In the genomic region with DNA sequence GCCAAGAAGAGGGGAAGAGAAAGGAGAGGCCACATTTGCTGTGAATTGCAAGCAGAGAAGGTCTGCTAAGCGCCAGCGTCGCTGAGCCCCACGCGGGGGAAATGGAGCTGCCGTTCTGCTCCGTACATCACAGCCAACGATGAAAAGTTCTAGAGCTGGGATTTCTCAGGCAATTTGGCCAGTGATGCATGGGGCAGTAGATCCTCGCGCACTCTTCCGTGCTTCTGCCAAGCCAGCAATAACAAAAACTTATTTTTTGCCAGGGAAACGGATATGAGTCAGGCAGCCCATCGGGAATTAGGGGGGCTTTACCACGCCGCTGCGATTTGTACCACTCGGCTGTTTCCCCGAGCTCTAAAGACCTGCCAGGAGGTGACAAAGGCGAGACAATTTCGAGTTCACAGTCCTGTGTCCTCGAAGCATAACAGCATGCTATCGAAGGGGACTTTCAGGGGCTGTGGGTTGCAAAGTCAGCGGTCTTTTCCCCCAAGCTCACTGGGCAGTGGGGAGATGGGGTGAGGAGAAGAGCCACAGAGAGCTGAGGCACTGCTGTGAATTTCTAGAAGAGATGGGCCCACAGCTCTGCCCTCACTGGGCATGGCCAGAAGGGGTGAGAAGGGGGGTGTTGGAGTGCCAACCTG, we compare ENCODE assay signal across 12 cellular contexts. TPM values are rescaled to one million over a fixed set of nuclear protein-coding genes. Genes with fewer than 3 reads are reported as not detected.
DNase-seq lines count a peak whose midpoint lies in the region; ATAC-seq, FAIRE-seq and TF ChIP-seq lines count a peak whose summit lies in the region.
"Had no signal": no experiment of that assay in that cellular context is flagged by ENCODE, and none has a peak within 500 bp of the region (broad histone marks: within the 10 kb centered on the region; RNA-seq: fewer than 3 reads in every experiment).

No MANE protein-coding gene starts in this region.

- ATAC-seq in aorta (ENCODE audit: low FRiP score) (peak; percentile 37), GM21381 (IDR thresholded peaks at IDR 0.05; ENCODE audit: unreplicated experiment) (no peak)

- no peak overlapping the region for H3K18ac ChIP-seq in mesenchymal stem cell (ENCODE audit: low read depth in 1 of 2, low read length in 2 of 2)

- no peaks in the 10 kb centered on the region for H3K79me2 ChIP-seq in endothelial cell of umbilical vein (ENCODE audit: control insufficient read depth, insufficient read depth, low read length)

- peak overlapping the region; percentile 36 for H4K91ac ChIP-seq in mesenchymal stem cell (ENCODE audit: low read length)

- POLR2A ChIA-PET in endothelial cell of umbilical vein (lab: Charles Lee): interaction anchor here (0.7 kb wide), 1 partner anchor 912 kb away, joined by 5 read pairs; no protein-coding TSS in a partner anchor

- H3K14ac ChIP-seq in mesenchymal stem cell (ENCODE audit: low read length in 2 of 2): no peak overlapping the region

- no TSS peak for BruUV-seq in endothelial cell of umbilical vein (replicated peaks; lab: Mats Ljungman, UMichigan)

- 88% methylated on average over 23 of the region's 23 CpGs for WGBS in mesenchymal stem cell
- WGBS in aorta, 2 donors: 4 to 11% methylated on average over 23 of the region's 23 CpGs

- TF ChIP-seq POLR2A in endothelial cell of umbilical vein (IDR thresholded peaks at IDR 0.05; ENCODE audit: low read depth, low read length): no peak

- H3K9ac ChIP-seq in endothelial cell of umbilical vein (replicated peaks; ENCODE audit: extremely low read depth, insufficient read depth, low read length): no peak overlapping the region
- peak overlapping the region; percentile 44 for H3K9ac ChIP-seq in mesenchymal stem cell (ENCODE audit: low read length)

- peak overlapping the region in 1 of 2 experiments; percentile 81 for H3K4ac ChIP-seq in mesenchymal stem cell (ENCODE audit: low read depth in 1 of 2, low read length in 2 of 2)

- FAIRE-seq in endothelial cell of umbilical vein (lab: Jason Lieb, UNC): no peak

- peaks cover 13% of the 10 kb centered on the region for H3K4me1 ChIP-seq in endothelial cell of umbilical vein (ENCODE audit: control insufficient read depth, extremely low read depth, insufficient read depth, low read length)
- peaks cover 8% of the 10 kb centered on the region for H3K4me1 ChIP-seq in mesenchymal stem cell (ENCODE audit: control insufficient read depth, insufficient read depth, low read depth, low read length)
- H3K4me1 ChIP-seq in aorta (ENCODE audit: control insufficient read depth in 1 of 2, insufficient read depth in 2 of 2, low read length in 2 of 2): peaks cover 0 to 1% of the 10 kb centered on the region in 2 donors

- H3K9me1 ChIP-seq in endothelial cell of umbilical vein (replicated peaks; ENCODE audit: control insufficient read depth, extremely low read depth, insufficient read depth, low read length): no peaks in the 10 kb centered on the region

- no peak overlapping the region for H2BK5ac ChIP-seq in mesenchymal stem cell (ENCODE audit: low read depth, low read length, poor library complexity, severe bottlenecking)

- no peak overlapping the region for H2BK120ac ChIP-seq in mesenchymal stem cell (ENCODE audit: low read depth, low read length)

- TF ChIP-seq CTCF in endothelial cell of umbilical vein (IDR thresholded peaks at IDR 0.05; ENCODE audit: extremely low read depth in 1 of 2, insufficient read depth in 1 of 2, low read depth in 1 of 2, low read length in 2 of 2): no peak

- peak; percentile 14 for DNase-seq in activated effector memory CD4-positive, alpha-beta T cell treated with anti-CD3 and anti-CD28 coated beads, Interleukin-2, amount 50 U/mL, for 16 hours
- no peak for DNase-seq in activated effector memory CD4-positive, alpha-beta T cell treated with Interleukin-2 at 50 U/mL for 16 hours
- DNase-seq in endothelial cell of umbilical vein (ENCODE audit: low read depth, low spot score) (peak; percentile 61), mesenchymal stem cell (peak; percentile 18), aorta (peak in 1 of 2 donors; percentile 48), NCI-H1930 (lab: John Stamatoyannopoulos, UW) (no peak)
- DNase-seq in stimulated activated CD8-positive, alpha-beta memory T cell treated with anti-CD3 and anti-CD28 coated beads, Interleukin-4, amount 100 ng/mL, for 48 hours: no peak
- DNase-seq: activated CD8-positive, alpha-beta memory T cell treated with anti-CD3 and anti-CD28 coated beads for 24 hours; DMS53; NCI-H2107; stimulated activated CD4-positive, alpha-beta T cell treated with anti-CD3 and anti-CD28 coated beads, Interleukin-4, amount 100 ng/mL, for 1 hour had no signal

- H2BK15ac ChIP-seq in mesenchymal stem cell (ENCODE audit: low read depth, poor library complexity, severe bottlenecking): peak overlapping the region; percentile 13

- H3K9me3 ChIP-seq in endothelial cell of umbilical vein (replicated peaks; ENCODE audit: control insufficient read depth, insufficient read depth, low read length): no peaks in the 10 kb centered on the region
- H3K9me3 ChIP-seq in mesenchymal stem cell (ENCODE audit: control insufficient read depth, low read length): no peaks in the 10 kb centered on the region
- H3K9me3 ChIP-seq in aorta (ENCODE audit: control insufficient read depth, low read length): no peaks in the 10 kb centered on the region

- peaks cover 0 to 3% of the 10 kb centered on the region in 2 experiments for H3K27me3 ChIP-seq in endothelial cell of umbilical vein (ENCODE audit: control insufficient read depth in 2 of 2, insufficient read depth in 2 of 2, low read length in 2 of 2)
- peaks cover 10 to 21% of the 10 kb centered on the region in 2 experiments for H3K27me3 ChIP-seq in mesenchymal stem cell (ENCODE audit: control insufficient read depth in 1 of 2, insufficient read depth in 1 of 2, low read length in 2 of 2)
- no peaks in the 10 kb centered on the region for H3K27me3 ChIP-seq in aorta (ENCODE audit: control insufficient read depth in 1 of 2, insufficient read depth in 2 of 2, low read length in 1 of 2)

- H2AFZ ChIP-seq in endothelial cell of umbilical vein (ENCODE audit: low read depth, low read length) (peak overlapping the region; percentile 15), mesenchymal stem cell (ENCODE audit: low read depth, low read length) (no peak overlapping the region)

- no peak overlapping the region for H2AK5ac ChIP-seq in mesenchymal stem cell (ENCODE audit: low read length, severe bottlenecking)

- H3K23ac ChIP-seq in mesenchymal stem cell (ENCODE audit: low read length in 2 of 2): no peak overlapping the region

- H4K20me1 ChIP-seq in endothelial cell of umbilical vein (replicated peaks; ENCODE audit: control insufficient read depth, extremely low read depth, insufficient read depth, low read length): no peaks in the 10 kb centered on the region

- H2BK12ac ChIP-seq in mesenchymal stem cell (ENCODE audit: low read length in 2 of 2): peak overlapping the region in 1 of 2 experiments; percentile 83

- no peak overlapping the region for H3K4me2 ChIP-seq in endothelial cell of umbilical vein (ENCODE audit: insufficient read depth, low read length)
- no peak overlapping the region for H3K4me2 ChIP-seq in mesenchymal stem cell (ENCODE audit: low read length, poor library complexity, severe bottlenecking)

- H3K27ac ChIP-seq in endothelial cell of umbilical vein (ENCODE audit: insufficient read depth, low read depth, low read length) (no peak overlapping the region), mesenchymal stem cell (ENCODE audit: low read length, poor library complexity, severe bottlenecking) (no peak overlapping the region), aorta (ENCODE audit: low read depth in 1 of 2, low read length in 2 of 2) (no peak overlapping the region)

- H3K4me3 ChIP-seq in endothelial cell of umbilical vein (replicated peaks in 1 of 3; ENCODE audit: insufficient read depth in 1 of 3, low read depth in 1 of 3, low read length in 3 of 3) (no peak overlapping the region), mesenchymal stem cell (ENCODE audit: insufficient read depth in 1 of 2, low read depth in 1 of 2, low read length in 2 of 2) (no peak overlapping the region), aorta (ENCODE audit: low read length in 2 of 2) (no peak overlapping the region)

- no peak overlapping the region for H4K8ac ChIP-seq in mesenchymal stem cell (ENCODE audit: low read length)

- intact Hi-C loops in endothelial cell of umbilical vein (cut with micrococcal nuclease) (no loop called here), aorta (cut with DNase I) (no loop called here)

- no peaks in the 10 kb centered on the region for H3K79me1 ChIP-seq in mesenchymal stem cell (replicated peaks; ENCODE audit: low read length, poor library complexity, severe bottlenecking)

- H3K36me3 ChIP-seq in endothelial cell of umbilical vein (ENCODE audit: control insufficient read depth in 2 of 2, extremely low read depth in 1 of 2, insufficient read depth in 2 of 2, low read length in 2 of 2): no peaks in the 10 kb centered on the region
- no peaks in the 10 kb centered on the region for H3K36me3 ChIP-seq in mesenchymal stem cell (ENCODE audit: control insufficient read depth in 1 of 2, insufficient read depth in 2 of 2, low read depth in 1 of 2, low read length in 2 of 2)
- no peaks in the 10 kb centered on the region for H3K36me3 ChIP-seq in aorta (ENCODE audit: control insufficient read depth in 1 of 2, insufficient read depth in 2 of 2, low read length in 1 of 2)

- CTCF ChIA-PET in endothelial cell of umbilical vein (lab: Charles Lee): interaction anchor here (0.6 to 3.1 kb wide), 7 partner anchors 11 to 624 kb away, joined by 3 to 15 read pairs (median 3); no protein-coding TSS in a partner anchor

- dilution Hi-C loops in endothelial cell of umbilical vein (cut with MboI; ENCODE audit: extremely low pct_ligation_motif_present, low sequenced_read_pairs): no loop called here

TF ChIP-seq in endothelial cell of umbilical vein, 7 proteins besides CTCF, POLR2A, EP300 and RAD21 (continues in another document):
- no peak for TF ChIP-seq FOS (IDR thresholded peaks at IDR 0.05; ENCODE audit: borderline replicate concordance, insufficient read depth, low read length)
- TF ChIP-seq EZH2 (IDR thresholded peaks at IDR 0.05; ENCODE audit: borderline replicate concordance, low read depth, low read length, severe bottlenecking): no peak
- no peak for TF ChIP-seq POLR2AphosphoS5 (IDR thresholded peaks at IDR 0.05; ENCODE audit: insufficient read depth, low read depth, low read length)

RNA-seq across cellular contexts. Expression of gene SLF2, which starts 30.0 kb away (rescaled TPM):
- total RNA-seq in endothelial cell of umbilical vein (28.0 and 35.5 TPM in 2 replicates), aorta (10 to 100 TPM; 20.3 to 38.3 TPM)
- polyA plus RNA-seq in endothelial cell of umbilical vein (6.7 and 7.5 TPM in 2 replicates), aorta (10 to 100 TPM in 1 of 2 donors, 1 to 10 TPM in 1; 5.6 to 13.2 TPM)
- polyA plus RNA-seq in endothelial cell of umbilical vein (2011; cell fraction: cytosol; rRNA removed): 5.0 and 6.1 TPM in 2 replicates
- 18.1 and 27.6 TPM in 2 replicates for polyA plus RNA-seq in endothelial cell of umbilical vein (2011; cell fraction: nucleus; rRNA removed)
- polyA plus RNA-seq in endothelial cell of umbilical vein (2012): 13.2 and 14.2 TPM in 2 replicates
- 14.2 and 17.3 TPM in 2 replicates for polyA minus RNA-seq in endothelial cell of umbilical vein
- polyA minus RNA-seq in endothelial cell of umbilical vein (2011; cell fraction: cytosol; rRNA and poly(A)+ RNA removed): 10.3 TPM
- polyA minus RNA-seq in endothelial cell of umbilical vein (2011; cell fraction: nucleus; rRNA and poly(A)+ RNA removed): 41.3 and 42.4 TPM in 2 replicates
- 18.2 TPM for polyA plus RNA-seq in mesenchymal stem cell (2013, experiment 1 of 2)
- polyA plus RNA-seq in mesenchymal stem cell (2013, experiment 2 of 2): 18.0 TPM

Comparison
In these comparisons a context has a peak if more than half of its experiments do, and no peak if none do; other contexts are left out.
1. DNase-seq: peak in activated effector memory CD4-positive, alpha-beta T cell treated with anti-CD3 and anti-CD28 coated beads, Interleukin-2, amount 50 U/mL, for 16 hours (single experiment), endothelial cell of umbilical vein (single experiment) and mesenchymal stem cell (single experiment); none in activated effector memory CD4-positive, alpha-beta T cell treated with Interleukin-2 at 50 U/mL for 16 hours (single experiment), NCI-H1930 (0 of 2) and stimulated activated CD8-positive, alpha-beta memory T cell treated with anti-CD3 and anti-CD28 coated beads, Interleukin-4, amount 100 ng/mL, for 48 hours (single experiment).